In the genomic region with DNA sequence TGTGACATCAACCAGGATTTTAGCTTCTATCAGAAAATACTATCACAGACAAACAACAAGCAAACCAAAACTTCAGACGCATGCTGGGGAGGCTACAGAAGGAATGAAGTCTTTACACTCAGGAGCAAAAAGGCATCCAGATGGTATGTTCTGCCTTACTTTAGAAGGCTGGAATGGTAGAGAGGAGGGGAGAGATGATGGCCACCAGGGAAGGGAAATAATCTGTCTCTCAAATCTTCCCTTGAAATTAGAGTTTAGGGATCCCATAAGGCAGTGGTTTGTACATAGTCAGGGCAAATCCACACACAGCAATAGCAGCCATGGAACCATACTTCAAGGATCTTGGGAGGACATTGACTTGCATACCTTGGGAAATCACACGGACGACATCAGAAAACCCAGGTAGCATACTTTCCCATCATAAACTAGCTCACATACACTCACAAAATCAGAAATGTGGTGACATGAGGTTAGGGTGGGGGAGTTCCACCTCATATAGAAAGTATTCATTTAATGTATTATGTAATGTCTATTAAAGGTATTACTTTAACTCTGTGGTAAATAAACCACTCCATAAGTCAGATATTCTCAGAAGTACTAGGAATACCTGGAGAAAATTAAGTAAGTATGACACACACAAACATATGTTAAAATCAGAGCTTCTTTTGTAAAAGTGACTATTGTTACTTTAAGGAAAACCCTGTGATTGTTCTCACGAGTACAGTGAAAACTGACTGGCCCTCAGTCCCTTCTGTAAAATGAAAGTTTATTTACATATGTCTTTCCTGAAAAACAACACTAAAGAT, we compare ENCODE assay signal across 11 cellular contexts. TPM values are rescaled to one million over a fixed set of nuclear protein-coding genes. Genes with fewer than 3 reads are reported as not detected.
A peak's percentile ranks its signal among the peaks of the same experiment; 100 is the strongest.
DNase-seq lines count a peak whose midpoint lies in the region; ATAC-seq, FAIRE-seq and TF ChIP-seq lines count a peak whose summit lies in the region.
"Had no signal": no experiment of that assay in that cellular context is flagged by ENCODE, and none has a peak within 500 bp of the region (broad histone marks: within the 10 kb centered on the region; RNA-seq: fewer than 3 reads in every experiment).

No MANE protein-coding gene starts in this region.

- no peaks in the 10 kb centered on the region for H3K9me3 ChIP-seq in upper lobe of right lung
- H3K9me3 ChIP-seq in psoas muscle, result no peaks in the 10 kb centered on the region

- no peak for FAIRE-seq in frontal cortex (lab: Jason Lieb, UNC)
- FAIRE-seq: endometrium had no signal

- no peaks in the 10 kb centered on the region for H3K4me1 ChIP-seq in upper lobe of right lung
- H3K4me1 ChIP-seq in psoas muscle, result no peaks in the 10 kb centered on the region

- no peak overlapping the region for H3K4me3 Mint-ChIP-seq in central memory CD8-positive, alpha-beta T cell

- no peaks in the 10 kb centered on the region for H3K27me3 Mint-ChIP-seq in central memory CD8-positive, alpha-beta T cell

- H3K27ac Mint-ChIP-seq in central memory CD8-positive, alpha-beta T cell (ENCODE audit: low read depth), result peak overlapping the region; percentile 16

- 78 to 89% (median 82%) methylated on average over 4 of the region's 4 CpGs for WGBS in psoas muscle, 3 donors

- peaks cover 5% of the 10 kb centered on the region for H3K9me3 Mint-ChIP-seq in central memory CD8-positive, alpha-beta T cell

- no peaks in the 10 kb centered on the region for H3K36me3 ChIP-seq in upper lobe of right lung
- no peaks in the 10 kb centered on the region for H3K36me3 ChIP-seq in psoas muscle (ENCODE audit: insufficient read depth in 1 of 2, low read depth in 1 of 2)

- H3K27ac ChIP-seq in upper lobe of right lung, result no peak overlapping the region
- H3K27ac ChIP-seq in psoas muscle, result no peak overlapping the region

- H3K4me1 Mint-ChIP-seq in central memory CD8-positive, alpha-beta T cell, result peaks cover 33% of the 10 kb centered on the region

- intact Hi-C loops in upper lobe of right lung (cut with DNase I), result no loop called here
- intact Hi-C loops in psoas muscle (cut with DNase I), result no loop called here

- ATAC-seq in GM18505 (IDR thresholded peaks at IDR 0.05; ENCODE audit: unreplicated experiment) (peak; percentile 52), GM19372 (IDR thresholded peaks at IDR 0.05; ENCODE audit: low read depth, unreplicated experiment) (peak; percentile 44), HG03095 (IDR thresholded peaks at IDR 0.05; ENCODE audit: unreplicated experiment) (peak; percentile 49), upper lobe of right lung (no peak), psoas muscle (no peak)
- ATAC-seq in central memory CD8-positive, alpha-beta T cell (replicated peaks; ENCODE audit: extremely low read depth, poor library complexity, severe bottlenecking), result no peak

- no peaks in the 10 kb centered on the region for H3K27me3 ChIP-seq in upper lobe of right lung
- no peaks in the 10 kb centered on the region for H3K27me3 ChIP-seq in psoas muscle (ENCODE audit: insufficient read depth in 3 of 3, low read length in 2 of 3)

- no peak for TF ChIP-seq CTCF in upper lobe of right lung (IDR thresholded peaks at IDR 0.05)
- no peak for TF ChIP-seq CTCF in psoas muscle (IDR thresholded peaks at IDR 0.05)

- H3K36me3 Mint-ChIP-seq in central memory CD8-positive, alpha-beta T cell (ENCODE audit: insufficient read depth), result peaks cover 9% of the 10 kb centered on the region

- no peak overlapping the region for H3K4me3 ChIP-seq in upper lobe of right lung
- H3K4me3 ChIP-seq in psoas muscle, result no peak overlapping the region

- DNase-seq in central memory CD8-positive, alpha-beta T cell (ENCODE audit: low spot score in 2 of 2), result no peak
- DNase-seq in frontal cortex (ENCODE audit: low spot score in 2 of 2) (no peak), upper lobe of right lung (no peak), psoas muscle (no peak)
- DNase-seq: DMS153; NCI-H187 treated with DMSO at 0.1 percent for 48 hours; stimulated activated CD4-positive, alpha-beta T cell treated with anti-CD3 and anti-CD28 coated beads, Interleukin-15, amount 100 ng/mL, for 24 hours had no signal

- no peak for TF ChIP-seq POLR2A in GM18505 (IDR thresholded peaks at IDR 0.05; ENCODE audit: borderline replicate concordance, extremely low read depth, insufficient read depth, insufficient read length)

RNA-seq across cellular contexts. Expression of a gene that starts 9.4 kb away (rescaled TPM):
- total RNA-seq in frontal cortex (under 0.01 TPM), upper lobe of right lung (0.78 TPM), psoas muscle (under 1 TPM in 2 of 4 donors, not detected in 2; 0.13 to 0.32 TPM)
- polyA plus RNA-seq in psoas muscle, result under 1 TPM; 0.01 to 0.14 (median 0.06) TPM

Comparison
In these comparisons a context has a peak if more than half of its experiments do, and no peak if none do; other contexts are left out.
1. ATAC-seq: peak in GM18505 (single experiment), GM19372 (single experiment) and HG03095 (single experiment); none in central memory CD8-positive, alpha-beta T cell (single experiment), upper lobe of right lung (single experiment) and psoas muscle (0 of 4).